23 cellular contexts compared by ENCODE assay signal in genomic region chr4:98406819-98407218, GRCh38.
DNase-seq lines count a peak whose midpoint lies in the region; ATAC-seq and TF ChIP-seq lines count a peak whose summit lies in the region.
"Had no signal": no experiment of that assay in that cellular context is flagged by ENCODE, and none has a peak within 500 bp of the region (broad histone marks: within the 10 kb centered on the region; RNA-seq: fewer than 3 reads in every experiment).

No MANE protein-coding gene starts in this region.

- no peaks in the 10 kb centered on the region for H3K36me3 ChIP-seq in neuronal stem cell (replicated peaks in 1 of 2; ENCODE audit: control insufficient read depth in 2 of 2, insufficient read depth in 2 of 2, low read length in 2 of 2)
- peaks cover 0 to 1% of the 10 kb centered on the region in 2 donors for H3K36me3 ChIP-seq in left lung
- H3K36me3 ChIP-seq: neutrophil had no signal

- H3K27ac ChIP-seq in neuronal stem cell (replicated peaks; ENCODE audit: low read length): no peak overlapping the region
- H3K27ac ChIP-seq in left lung: no peak overlapping the region
- H3K27ac ChIP-seq: coronary artery, epithelial cell of prostate, neutrophil, sigmoid colon, upper lobe of left lung had no signal

- H3K27me3 Mint-ChIP-seq in activated naive CD8-positive, alpha-beta T cell treated with anti-CD3 and anti-CD28 coated beads, Interleukin-2, amount 50 U/mL, for 24 hours: no peaks in the 10 kb centered on the region
- H3K27me3 Mint-ChIP-seq: B cell had no signal

- no peak overlapping the region for H3K4me2 ChIP-seq in neuronal stem cell (ENCODE audit: insufficient read depth, low read length, poor library complexity, severe bottlenecking)
- H3K4me2 ChIP-seq: SK-N-SH had no signal

- H3K9me3 Mint-ChIP-seq in activated naive CD8-positive, alpha-beta T cell treated with anti-CD3 and anti-CD28 coated beads, Interleukin-2, amount 50 U/mL, for 24 hours: peaks cover 12% of the 10 kb centered on the region

- whole genome bisulfite sequencing in neuronal stem cell (ENCODE audit: extremely low coverage in 2 of 2, insufficient read length in 2 of 2, insufficient replicate concordance in 1 of 2), 2 donors: no CpG with 5 or more reads among the region's 2 CpGs

- no peak overlapping the region for H3K9ac ChIP-seq in neuronal stem cell (ENCODE audit: low read depth, low read length, poor library complexity)
- H3K9ac ChIP-seq: SK-N-SH had no signal

- no peak overlapping the region for H2BK120ac ChIP-seq in neuronal stem cell (ENCODE audit: low read depth, low read length)

- H3K23ac ChIP-seq in neuronal stem cell (ENCODE audit: low read depth, low read length, poor library complexity): no peak overlapping the region

- H2BK5ac ChIP-seq in neuronal stem cell (ENCODE audit: low read length): no peak overlapping the region

- H3K9me3 ChIP-seq in neuronal stem cell (replicated peaks in 1 of 2; ENCODE audit: control insufficient read depth in 2 of 2, insufficient read depth in 1 of 2, low read depth in 1 of 2, low read length in 2 of 2) (no peaks in the 10 kb centered on the region), left lung (peaks cover 0 to 5% of the 10 kb centered on the region in 2 donors)
- H3K9me3 ChIP-seq: sigmoid colon, SK-N-SH had no signal

- H2AK5ac ChIP-seq in neuronal stem cell (ENCODE audit: low read depth, low read length): no peak overlapping the region

- H2BK12ac ChIP-seq in neuronal stem cell (ENCODE audit: low read length): no peak overlapping the region

- H2BK15ac ChIP-seq in neuronal stem cell (ENCODE audit: low read length): no peak overlapping the region

- H3K27me3 ChIP-seq in neuronal stem cell (ENCODE audit: control insufficient read depth in 3 of 3, insufficient read depth in 3 of 3, low read depth in 1 of 3, low read length in 3 of 3): no peaks in the 10 kb centered on the region
- no peaks in the 10 kb centered on the region for H3K27me3 ChIP-seq in left lung
- H3K27me3 ChIP-seq: neutrophil, sigmoid colon, upper lobe of left lung had no signal

- no peak overlapping the region for H3K4me3 ChIP-seq in neuronal stem cell (ENCODE audit: low read length in 2 of 2)
- no peak overlapping the region for H3K4me3 ChIP-seq in left lung
- H3K4me3 ChIP-seq: coronary artery, sigmoid colon, upper lobe of left lung had no signal

- H3K4me1 Mint-ChIP-seq in activated naive CD8-positive, alpha-beta T cell treated with anti-CD3 and anti-CD28 coated beads, Interleukin-2, amount 50 U/mL, for 24 hours: peaks cover 19% of the 10 kb centered on the region
- H3K4me1 Mint-ChIP-seq: B cell had no signal

- peak overlapping the region; percentile 59 for H3K27ac Mint-ChIP-seq in activated naive CD8-positive, alpha-beta T cell treated with anti-CD3 and anti-CD28 coated beads, Interleukin-2, amount 50 U/mL, for 24 hours
- H3K27ac Mint-ChIP-seq: B cell, immature natural killer cell had no signal

- H4K91ac ChIP-seq in neuronal stem cell (ENCODE audit: low read depth, low read length, poor library complexity): no peak overlapping the region

- H3K4ac ChIP-seq in neuronal stem cell (ENCODE audit: low read length): no peak overlapping the region

- no peak overlapping the region for H4K8ac ChIP-seq in neuronal stem cell (ENCODE audit: low read depth, low read length)

- H3K4me3 Mint-ChIP-seq in activated naive CD8-positive, alpha-beta T cell treated with anti-CD3 and anti-CD28 coated beads, Interleukin-2, amount 50 U/mL, for 24 hours: no peak overlapping the region
- H3K4me3 Mint-ChIP-seq: B cell, immature natural killer cell had no signal

- peaks cover 30% of the 10 kb centered on the region for H3K36me3 Mint-ChIP-seq in activated naive CD8-positive, alpha-beta T cell treated with anti-CD3 and anti-CD28 coated beads, Interleukin-2, amount 50 U/mL, for 24 hours (ENCODE audit: low read depth)

- no peak for DNase-seq in activated naive CD8-positive, alpha-beta T cell treated with anti-CD3 and anti-CD28 coated beads, Interleukin-2, amount 50 U/mL, for 24 hours
- no peak for DNase-seq in left colon
- DNase-seq in neuronal stem cell (ENCODE audit: low spot score): no peak
- DNase-seq in left lung: no peak
- DNase-seq: activated CD4-positive, alpha-beta T cell treated with anti-CD3 and anti-CD28 coated beads, Interleukin-2, amount 50 U/mL, for 4 hours; activated effector memory CD4-positive, alpha-beta T cell treated with anti-CD3 and anti-CD28 coated beads, Interleukin-2, amount 50 U/mL, for 16 hours; DMS153; immature natural killer cell; mesenchymal stem cell; MM.1S; NCI-H2029; NCI-H526 treated with DMSO at 0.1 percent for 48 hours; sigmoid colon; SK-N-SH; stimulated activated CD4-positive, alpha-beta T cell treated with anti-CD3 and anti-CD28 coated beads, Interleukin-4, amount 100 ng/mL, for 1 hour; upper lobe of left lung had no signal

- no peaks in the 10 kb centered on the region for H3K79me1 ChIP-seq in neuronal stem cell (ENCODE audit: low read depth, low read length)

- H3K14ac ChIP-seq in neuronal stem cell (ENCODE audit: low read length): no peak overlapping the region

- H3K4me1 ChIP-seq in neuronal stem cell (ENCODE audit: control insufficient read depth in 2 of 2, insufficient read depth in 1 of 2, low read depth in 1 of 2, low read length in 2 of 2) (no peaks in the 10 kb centered on the region), left lung (no peaks in the 10 kb centered on the region)
- H3K4me1 ChIP-seq: sigmoid colon, upper lobe of left lung had no signal

- no peak for TF ChIP-seq CTCF in left lung (IDR thresholded peaks at IDR 0.05)

- H2AFZ ChIP-seq in neuronal stem cell (ENCODE audit: low read length): no peak overlapping the region

- H3K18ac ChIP-seq in neuronal stem cell (ENCODE audit: low read length): no peak overlapping the region

- intact Hi-C loops in left colon (cut with DNase I, micrococcal nuclease): no loop called here
- intact Hi-C loops in left lung (cut with DNase I): no loop called here

- ATAC-seq in GM18519 (IDR thresholded peaks at IDR 0.05; ENCODE audit: low FRiP score, unreplicated experiment) (peak; percentile 64), GM19463 (IDR thresholded peaks at IDR 0.05; ENCODE audit: unreplicated experiment) (peak; percentile 55), HG02884 (IDR thresholded peaks at IDR 0.05; ENCODE audit: unreplicated experiment) (peak; percentile 73), left colon (no peak), left lung (no peak)
- peak; percentile 89 for ATAC-seq in activated naive CD8-positive, alpha-beta T cell treated with anti-CD3 and anti-CD28 coated beads, Interleukin-2, amount 50 U/mL, for 24 hours

Comparison
In these comparisons a context has a peak if more than half of its experiments do, and no peak if none do; other contexts are left out.
1. ATAC-seq: peak in GM18519 (single experiment), GM19463 (single experiment), HG02884 (single experiment) and activated naive CD8-positive, alpha-beta T cell treated with anti-CD3 and anti-CD28 coated beads, Interleukin-2, amount 50 U/mL, for 24 hours (single experiment); none in left colon (single experiment) and left lung (single experiment).